17 cellular contexts compared by ENCODE assay signal in the genomic region with DNA sequence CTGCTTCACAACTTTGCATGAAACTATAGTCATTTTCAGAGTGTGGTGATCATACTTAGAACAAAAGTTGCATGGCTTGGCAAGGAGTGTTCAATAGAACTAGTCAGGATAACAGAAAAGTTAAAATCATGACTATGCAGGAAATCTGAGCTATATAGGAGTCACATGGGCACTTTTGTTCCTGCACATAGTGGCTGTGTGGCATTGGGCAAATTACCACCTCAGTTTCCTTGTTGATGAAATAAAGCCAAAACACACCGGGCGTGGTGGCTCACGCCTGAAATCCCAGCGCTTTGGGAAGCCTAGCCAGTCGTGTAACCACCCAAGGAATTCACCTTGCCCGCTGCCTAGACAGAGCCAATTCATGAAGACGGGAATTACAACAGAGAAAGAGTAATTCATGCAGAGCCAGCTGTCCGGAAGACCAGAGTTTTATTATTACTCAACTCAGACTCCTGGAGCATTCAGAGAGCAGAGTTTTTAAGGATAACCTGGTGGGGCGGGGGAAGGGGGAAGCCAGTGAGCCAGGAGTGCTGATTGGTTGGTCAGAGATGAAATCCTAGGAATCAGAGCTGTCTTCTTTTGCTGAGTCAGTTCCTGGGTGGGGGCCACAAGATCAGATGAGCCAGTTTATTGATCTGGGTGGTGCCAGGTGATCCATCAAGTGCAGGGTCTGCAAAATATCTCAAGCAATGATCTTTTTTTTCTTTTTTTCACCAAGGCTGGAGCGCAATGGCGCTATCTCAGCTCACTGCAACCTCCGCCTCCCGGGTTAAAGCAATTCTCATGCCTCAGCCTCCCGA. TPM values are rescaled to one million over a fixed set of nuclear protein-coding genes. Genes with fewer than 3 reads are reported as not detected.
DNase-seq lines count a peak whose midpoint lies in the region; ATAC-seq and TF ChIP-seq lines count a peak whose summit lies in the region.
"Had no signal": no experiment of that assay in that cellular context is flagged by ENCODE, and none has a peak within 500 bp of the region (broad histone marks: within the 10 kb centered on the region; RNA-seq: fewer than 3 reads in every experiment).

No MANE protein-coding gene starts in this region.

- H3K36me3 ChIP-seq in colonic mucosa, result no peaks in the 10 kb centered on the region

- intact Hi-C loops in colonic mucosa (cut with DNase I) (no loop called here), left colon (cut with DNase I, micrococcal nuclease) (no loop called here)

- DNase-seq in DMS 273 (lab: John Stamatoyannopoulos, UW; ENCODE audit: unreplicated experiment) (peak; percentile 61), DMS 273 treated with DMSO at 0.1 percent for 48 hours (lab: John Stamatoyannopoulos, UW) (no peak), colonic mucosa (peak; percentile 75), left colon (peak; percentile 68 to 71), AG08395 (ENCODE audit: low spot score) (no peak), NCI-H1694 (lab: John Stamatoyannopoulos, UW) (no peak), UCSD-AML1 (lab: John Stamatoyannopoulos, UW; ENCODE audit: unreplicated experiment) (no peak), inferior parietal cortex (ENCODE audit: extremely low spot score) (no peak)
- DNase-seq: activated CD4-positive, alpha-beta T cell treated with anti-CD3 and anti-CD28 coated beads, Interleukin-2, amount 50 U/mL, for 1 hour; activated T-cell treated with anti-CD3 and anti-CD28 coated beads, Interleukin-2, amount 50 U/mL, for 4 hours; CD4-positive, alpha-beta T cell; effector memory CD4-positive, alpha-beta T cell; HFFc6; NCI-H2081 treated with DMSO at 0.1 percent for 48 hours; NCI-H774; stimulated activated CD4-positive, alpha-beta T cell treated with anti-CD3 and anti-CD28 coated beads, Interleukin-15, amount 100 ng/mL, for 24 hours had no signal

- H3K9me3 ChIP-seq in colonic mucosa, result no peaks in the 10 kb centered on the region

- H3K4me3 ChIP-seq in colonic mucosa, result no peak overlapping the region

- peak overlapping the region; percentile 54 for H3K27ac ChIP-seq in colonic mucosa
- H3K27ac ChIP-seq: 22Rv1 had no signal

- TF ChIP-seq CTCF in colonic mucosa (IDR thresholded peaks at IDR 0.05), result no peak

- peak overlapping the region in 1 of 2 donors; percentile 7 for H3K9ac ChIP-seq in colonic mucosa (ENCODE audit: low read depth in 2 of 2, low read length in 2 of 2)

- ATAC-seq in left colon, result peak; percentile 87
- ATAC-seq: activated T-cell treated with anti-CD3 and anti-CD28 coated beads, Interleukin-2, amount 50 U/mL, for 4 hours had no signal

- H3K4me1 ChIP-seq in colonic mucosa, result no peaks in the 10 kb centered on the region

- no peaks in the 10 kb centered on the region for H3K27me3 ChIP-seq in colonic mucosa

RNA-seq across cellular contexts. Expression of a gene that starts 6.4 kb away (rescaled TPM):
- total RNA-seq in colonic mucosa, result 100 to 1,000 TPM; 175 to 240 TPM
- total RNA-seq in left colon, result 100 to 1,000 TPM; 192 to 233 TPM

Comparison
In these comparisons a context has a peak if more than half of its experiments do, and no peak if none do; other contexts are left out.
1. DNase-seq: peak in DMS 273 (single experiment), colonic mucosa (single experiment) and left colon (2 of 2); none in DMS 273 treated with DMSO at 0.1 percent for 48 hours (single experiment), AG08395 (single experiment), NCI-H1694 (single experiment), UCSD-AML1 (single experiment) and inferior parietal cortex (single experiment).